In the genomic region with DNA sequence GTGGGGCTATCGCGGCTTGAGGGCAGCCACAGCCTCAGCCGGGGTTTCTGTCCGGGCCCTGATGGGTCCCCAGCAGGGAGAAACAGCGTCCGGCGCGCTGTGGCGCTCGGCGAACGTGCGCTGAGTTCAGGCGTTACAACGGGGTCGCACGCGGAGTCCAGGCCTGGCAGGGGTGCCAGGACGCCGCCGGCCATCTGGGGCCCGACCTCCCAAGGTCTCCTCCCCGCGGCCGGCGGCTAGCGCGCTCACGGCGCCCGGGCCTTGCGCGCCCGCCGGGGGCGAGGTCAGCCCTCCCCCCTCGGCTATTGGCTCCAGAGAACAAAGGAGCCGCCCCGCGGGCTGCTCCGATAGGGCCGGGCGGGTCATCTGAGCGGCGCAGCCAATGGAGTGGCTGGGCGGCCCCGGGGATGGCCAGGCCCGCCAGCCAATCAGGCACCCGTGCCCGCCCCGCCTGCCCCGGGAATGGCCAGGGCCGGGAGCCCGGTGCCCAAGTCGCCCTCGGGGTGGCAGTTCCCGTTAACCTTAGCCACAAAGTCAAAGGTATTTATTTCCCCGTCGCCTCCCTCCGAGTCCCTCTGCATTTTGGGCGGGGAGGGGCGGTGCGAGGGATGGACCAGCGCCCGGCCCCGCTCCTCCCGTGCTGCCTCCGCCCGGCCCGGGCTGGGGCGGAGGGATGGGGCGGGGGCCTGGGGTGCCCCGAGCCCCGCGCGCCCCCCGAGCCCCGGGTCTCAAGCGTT, we compare ENCODE assay signal across 8 cellular contexts. TPM values are rescaled to one million over a fixed set of nuclear protein-coding genes. Genes with fewer than 3 reads are reported as not detected.
DNase-seq lines count a peak whose midpoint lies in the region; TF ChIP-seq lines count a peak whose summit lies in the region.

TSS of gene ZNF775 (plus strand) at position 478 of the 737 bp plus-strand sequence. CDS start 9,141 bp downstream, outside the sequence.

- CTCF ChIA-PET in activated naive CD4-positive, alpha-beta T cell treated with anti-CD3 and anti-CD28 coated beads, Interleukin-2, amount 10 ng/mL, durations not matched to agents 7 days and 5 days (lab: Charles Lee) = interaction anchor here (1.4 to 2.3 kb wide), 2 partner anchors 10 to 27 kb away, joined by 5 to 7 read pairs; a partner anchor contains a TSS

- H3K36me3 Mint-ChIP-seq in HFFc6 (ENCODE audit: low read depth) = no peaks in the 10 kb centered on the region
- H3K36me3 Mint-ChIP-seq in activated naive CD4-positive, alpha-beta T cell treated with anti-CD3 and anti-CD28 coated beads, Interleukin-2, amount 10 ng/mL, durations not matched to agents 7 days and 5 days = peaks cover 3% of the 10 kb centered on the region

- peaks cover 39% of the 10 kb centered on the region for H3K4me1 Mint-ChIP-seq in HFFc6 (ENCODE audit: low read depth)
- peaks cover 52% of the 10 kb centered on the region for H3K4me1 Mint-ChIP-seq in activated naive CD4-positive, alpha-beta T cell treated with anti-CD3 and anti-CD28 coated beads, Interleukin-2, amount 10 ng/mL, durations not matched to agents 7 days and 5 days

- H3K27ac Mint-ChIP-seq in HFFc6 = peak within 1 kb of the TSS; percentile 80
- H3K27ac Mint-ChIP-seq in activated naive CD4-positive, alpha-beta T cell treated with anti-CD3 and anti-CD28 coated beads, Interleukin-2, amount 10 ng/mL, durations not matched to agents 7 days and 5 days = peak within 1 kb of the TSS; percentile 75

- H3K4me3 ChIP-seq in GM06990 (replicated peaks; ENCODE audit: low read depth, low read length) (peak within 1 kb of the TSS; percentile 86), NB4 (ENCODE audit: low read depth, low read length) (peak within 1 kb of the TSS; percentile 78)

- no peaks in the 10 kb centered on the region for H3K9me3 Mint-ChIP-seq in HFFc6
- no peaks in the 10 kb centered on the region for H3K9me3 Mint-ChIP-seq in activated naive CD4-positive, alpha-beta T cell treated with anti-CD3 and anti-CD28 coated beads, Interleukin-2, amount 10 ng/mL, durations not matched to agents 7 days and 5 days

- DNase-seq in GM06990 (ENCODE audit: extremely low read depth, insufficient read length) (peak; percentile 95), HFFc6 (peak; percentile 90), NB4 (ENCODE audit: low read depth) (peak; percentile 99), SK-MEL-5 (ENCODE audit: low read depth, low spot score) (peak; percentile 96), germinal center (ENCODE audit: low spot score) (peak; percentile 100), non-pigmented ciliary epithelial cell (ENCODE audit: low read depth) (peak; percentile 46), substantia nigra (lab: John Stamatoyannopoulos, UW) (peak; percentile 68 to 98 (median 93))
- peak; percentile 95 for DNase-seq in activated naive CD4-positive, alpha-beta T cell treated with anti-CD3 and anti-CD28 coated beads, Interleukin-2, amount 10 ng/mL, durations not matched to agents 7 days and 5 days

- in situ Hi-C loops in SK-MEL-5 (cut with HindIII; ENCODE audit: low pct_unique_long_range_greater_than_20kb, low sequenced_read_pairs) = no loop called here

- H3K27me3 ChIP-seq in GM06990 (replicated peaks; ENCODE audit: control insufficient read depth, insufficient read depth, low read length) = no peaks in the 10 kb centered on the region

- peak within 1 kb of the TSS; percentile 98 for H3K27ac ChIP-seq in substantia nigra (ENCODE audit: low read depth, low read length, poor library complexity, severe bottlenecking)

- peak within 1 kb of the TSS; percentile 95 for H3K4me3 Mint-ChIP-seq in HFFc6
- peak within 1 kb of the TSS; percentile 83 for H3K4me3 Mint-ChIP-seq in activated naive CD4-positive, alpha-beta T cell treated with anti-CD3 and anti-CD28 coated beads, Interleukin-2, amount 10 ng/mL, durations not matched to agents 7 days and 5 days

- H3K27me3 Mint-ChIP-seq in HFFc6 (ENCODE audit: insufficient read depth) = peaks cover 3% of the 10 kb centered on the region; the same call in 1 of the 2 replicates
- no peaks in the 10 kb centered on the region for H3K27me3 Mint-ChIP-seq in activated naive CD4-positive, alpha-beta T cell treated with anti-CD3 and anti-CD28 coated beads, Interleukin-2, amount 10 ng/mL, durations not matched to agents 7 days and 5 days

- peaks cover 5% of the 10 kb centered on the region for H3K36me3 ChIP-seq in GM06990 (ENCODE audit: control insufficient read depth, insufficient read depth, low read length)

- TF ChIP-seq POLR2A in NB4 (IDR thresholded peaks at IDR 0.05; ENCODE audit: extremely low read depth, insufficient read length) = peak; percentile 93

- TF ChIP-seq CTCF in GM06990 (IDR thresholded peaks at IDR 0.05; ENCODE audit: insufficient read depth, low read length, poor library complexity, severe bottlenecking) = no peak
- no peak for TF ChIP-seq CTCF in HFFc6 (IDR thresholded peaks at IDR 0.05)
- no peak for TF ChIP-seq CTCF in NB4 (IDR thresholded peaks at IDR 0.05; ENCODE audit: low read depth, low read length)

RNA-seq across cellular contexts. Expression of gene ZNF775, which starts in this region (rescaled TPM):
- 1 to 10 TPM; 2.7 to 3.8 (median 2.9) TPM for total RNA-seq in HFFc6 (2021; fragmentation: NEBNext Ultra II Directional; extraction: Animal tissue kit (Norgen Biotek cat#: 25700))
- total RNA-seq in SK-MEL-5 (2014; rRNA removed; shearing (Covaris generic)) = 10.4 and 10.5 TPM in 2 replicates
- 14.0 and 18.9 TPM in 2 replicates for polyA plus RNA-seq in SK-MEL-5 (2015; cell fraction: cytosol; rRNA removed)
- polyA plus RNA-seq in SK-MEL-5 (2015; cell fraction: nucleus; rRNA removed) = 5.3 and 12.4 TPM in 2 replicates

Comparison
In these comparisons a context has a peak if more than half of its experiments do, and no peak if none do; other contexts are left out.
1. Peak in every context shown above with its lines: DNase-seq, H3K4me3 ChIP-seq and H3K27ac ChIP-seq.
2. DNase-seq: peak in every context shown above with its lines; median percentile 100 in germinal center; 99 in NB4; 96 in SK-MEL-5; 95 in GM06990; 95 in activated naive CD4-positive, alpha-beta T cell treated with anti-CD3 and anti-CD28 coated beads, Interleukin-2, amount 10 ng/mL, durations not matched to agents 7 days and 5 days; 93 in substantia nigra; 90 in HFFc6; 46 in non-pigmented ciliary epithelial cell.